ENCODE assay signal across 35 cellular contexts in the genomic region with DNA sequence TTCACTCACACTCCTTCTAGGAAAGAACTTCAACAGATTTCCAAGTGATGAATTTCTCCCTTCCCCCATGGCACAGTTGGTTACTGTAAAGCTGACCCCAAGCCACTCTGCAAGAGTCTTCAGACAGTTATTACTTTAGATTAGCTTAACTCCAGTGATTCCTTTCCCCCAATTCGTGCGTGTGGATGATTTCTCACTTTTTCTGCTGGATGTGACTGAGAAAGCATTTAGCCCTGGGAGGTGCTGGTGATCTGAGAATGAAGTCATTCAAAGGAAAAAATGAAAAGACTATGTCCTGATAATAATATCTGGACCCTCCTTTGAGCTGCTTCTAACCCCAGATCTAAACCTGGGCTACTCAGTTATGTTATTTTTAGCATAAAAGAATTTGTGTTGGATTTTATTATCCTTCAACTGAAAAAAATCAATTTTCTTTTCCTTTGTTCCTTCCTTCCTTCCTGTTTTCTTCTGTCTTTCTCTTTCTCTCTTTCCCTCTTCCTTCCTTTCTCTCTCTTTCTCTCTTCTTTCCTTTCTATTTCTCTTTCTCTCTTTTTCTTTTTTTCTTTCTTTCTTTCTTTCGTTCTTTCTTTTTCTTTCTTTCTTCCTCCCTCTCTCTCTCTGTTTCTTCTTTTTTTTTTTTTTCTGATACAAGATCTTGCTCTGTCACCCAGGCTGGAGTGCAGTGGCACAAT. TPM values are rescaled to one million over a fixed set of nuclear protein-coding genes. Genes with fewer than 3 reads are reported as not detected.
DNase-seq lines count a peak whose midpoint lies in the region; ATAC-seq, FAIRE-seq and TF ChIP-seq lines count a peak whose summit lies in the region.
"Had no signal": no experiment of that assay in that cellular context is flagged by ENCODE, and none has a peak within 500 bp of the region (broad histone marks: within the 10 kb centered on the region; RNA-seq: fewer than 3 reads in every experiment).

No MANE protein-coding gene starts in this region.

- intact Hi-C loops in K562 (cut with micrococcal nuclease): no loop called here
- intact Hi-C loops in head of caudate nucleus (cut with DNase I): no loop called here

- H3K36me3 ChIP-seq in BLaER1: no peaks in the 10 kb centered on the region
- no peaks in the 10 kb centered on the region for H3K36me3 ChIP-seq in HEK293 (ENCODE audit: control insufficient read depth in 2 of 2, insufficient read depth in 1 of 2, low read length in 2 of 2)
- no peaks in the 10 kb centered on the region for H3K36me3 ChIP-seq in K562 (ENCODE audit: control insufficient read depth, insufficient read depth, low read length)
- no peaks in the 10 kb centered on the region for H3K36me3 ChIP-seq in smooth muscle cell (ENCODE audit: low read depth)
- H3K36me3 ChIP-seq: brain microvascular endothelial cell, gastroesophageal sphincter, MG63, tibial nerve had no signal

- H3K4me3 ChIP-seq in BLaER1: no peak overlapping the region
- no peak overlapping the region for H3K4me3 ChIP-seq in HEK293 (ENCODE audit: low read depth, low read length)
- no peak overlapping the region for H3K4me3 ChIP-seq in K562
- no peak overlapping the region for H3K4me3 ChIP-seq in smooth muscle cell
- H3K4me3 ChIP-seq: gastroesophageal sphincter, lung, MG63, PC-9, psoas muscle, tibial nerve had no signal

- no peaks in the 10 kb centered on the region for H4K20me1 ChIP-seq in BLaER1
- H4K20me1 ChIP-seq in K562 (replicated peaks; ENCODE audit: control insufficient read depth, insufficient read depth, low read length): no peaks in the 10 kb centered on the region
- no peaks in the 10 kb centered on the region for H4K20me1 ChIP-seq in smooth muscle cell (ENCODE audit: low read depth)

- no peak overlapping the region for H3K27ac ChIP-seq in BLaER1
- H3K27ac ChIP-seq in HEK293 (ENCODE audit: extremely low read depth, low read depth, low read length): no peak overlapping the region
- H3K27ac ChIP-seq in K562 (ENCODE audit: extremely low read depth, low read depth, low read length): no peak overlapping the region
- peak overlapping the region; percentile 88 for H3K27ac ChIP-seq in smooth muscle cell (ENCODE audit: low read depth)
- H3K27ac ChIP-seq: brain microvascular endothelial cell, PC-9, psoas muscle, tibial nerve, VCaP had no signal

- peak overlapping the region; percentile 24; the same call in 1 of the 2 replicates for H3K4me2 ChIP-seq in BLaER1
- no peak overlapping the region for H3K4me2 ChIP-seq in K562 (ENCODE audit: insufficient read depth, low read length)
- peak overlapping the region; percentile 58 for H3K4me2 ChIP-seq in smooth muscle cell
- H3K4me2 ChIP-seq: PC-9 had no signal

- H3K79me2 ChIP-seq in K562 (ENCODE audit: control insufficient read depth, insufficient read depth, low read length) (no peaks in the 10 kb centered on the region), smooth muscle cell (ENCODE audit: low read depth) (no peaks in the 10 kb centered on the region)

- FAIRE-seq in K562 (lab: Jason Lieb, UNC): no peak
- FAIRE-seq: GM12892 had no signal

- no peak for TF ChIP-seq RAD21 in K562 (CRISPR knock-in tag; conservative IDR thresholded peaks at IDR 0.05 in 1 of 2, IDR thresholded peaks at IDR 0.05 in 1 of 2)

- 0% methylated on average over 2 of the region's 3 CpGs for WGBS in K562 (ENCODE audit: insufficient coverage, low coverage, missing lambda C conversion rate)
- WGBS in smooth muscle cell (ENCODE audit: low lambda C conversion rate): 50% methylated on average over 3 of the region's 3 CpGs

- TF ChIP-seq EP300 in K562 (IDR thresholded peaks at IDR 0.05; ENCODE audit: low read length): no peak

- no peaks in the 10 kb centered on the region for H3K9me1 ChIP-seq in K562 (ENCODE audit: control insufficient read depth, insufficient read depth, low read length)

- H3K4me1 ChIP-seq in BLaER1 (peaks cover 5% of the 10 kb centered on the region; the same call in 1 of the 2 replicates), HEK293 (ENCODE audit: control insufficient read depth, insufficient read depth, low read length) (no peaks in the 10 kb centered on the region), K562 (replicated peaks in 1 of 2; ENCODE audit: control insufficient read depth in 2 of 2, insufficient read depth in 2 of 2, low read length in 2 of 2) (no peaks in the 10 kb centered on the region), smooth muscle cell (ENCODE audit: low read depth) (peaks cover 12% of the 10 kb centered on the region)
- H3K4me1 ChIP-seq: psoas muscle, tibial nerve had no signal

- ATAC-seq in K562 (no peak), HG02981 (IDR thresholded peaks at IDR 0.05; ENCODE audit: unreplicated experiment) (no peak), HG03457 (IDR thresholded peaks at IDR 0.05; ENCODE audit: unreplicated experiment) (no peak)
- ATAC-seq: activated CD4-positive, alpha-beta T cell treated with anti-CD3 and anti-CD28 coated beads for 36 hours; activated CD8-positive, alpha-beta T cell treated with anti-CD3 and anti-CD28 coated beads for 36 hours; gastroesophageal sphincter; naive thymus-derived CD8-positive, alpha-beta T cell; psoas muscle; sciatic nerve had no signal

- POLR2A ChIA-PET in HEK293 (lab: Yijun Ruan, JAX): no interaction called here
- POLR2A ChIA-PET in K562 (lab: Yijun Ruan, JAX): interaction anchor here (0.6 kb wide), 1 partner anchor 21 kb away, joined by 3 read pairs; no protein-coding TSS in a partner anchor

- H3K9me3 ChIP-seq in BLaER1 (no peaks in the 10 kb centered on the region), HEK293 (ENCODE audit: control insufficient read depth, insufficient read depth, low read depth, low read length) (no peaks in the 10 kb centered on the region), K562 (replicated peaks; ENCODE audit: control insufficient read depth, insufficient read depth, low read depth, low read length) (no peaks in the 10 kb centered on the region), smooth muscle cell (replicated peaks; ENCODE audit: low read depth) (no peaks in the 10 kb centered on the region)
- H3K9me3 ChIP-seq: gastroesophageal sphincter, MG63, psoas muscle, tibial nerve had no signal

- H3F3A ChIP-seq in smooth muscle cell (ENCODE audit: low read depth): peaks cover 18% of the 10 kb centered on the region

- H3K9ac ChIP-seq in BLaER1 (no peak overlapping the region), K562 (ENCODE audit: insufficient read depth in 1 of 2, low read depth in 2 of 2, low read length in 2 of 2) (no peak overlapping the region), smooth muscle cell (ENCODE audit: low read depth) (peak overlapping the region; percentile 24)

- TF ChIP-seq CTCF in HEK293 (tag by site-specific recombination; IDR thresholded peaks at IDR 0.05) (no peak), K562 (IDR thresholded peaks at IDR 0.05 in 2 of 3, conservative IDR thresholded peaks at IDR 0.05 in 1 of 3; ENCODE audit: insufficient read depth in 2 of 3, low read depth in 1 of 3, low read length in 3 of 3) (no peak), smooth muscle cell (IDR thresholded peaks at IDR 0.05; ENCODE audit: borderline replicate concordance, insufficient read depth, poor library complexity, severe bottlenecking) (no peak)

- H3K27me3 ChIP-seq in BLaER1 (no peaks in the 10 kb centered on the region), K562 (ENCODE audit: control insufficient read depth in 2 of 2, insufficient read depth in 2 of 2, low read length in 2 of 2) (no peaks in the 10 kb centered on the region; a peak in 2 of 5 replicates), smooth muscle cell (ENCODE audit: low read depth) (no peaks in the 10 kb centered on the region)
- H3K27me3 ChIP-seq: brain microvascular endothelial cell, gastroesophageal sphincter, MG63, tibial nerve had no signal

- BruUV-seq in K562 (replicated peaks; lab: Mats Ljungman, UMichigan): no TSS peak

- no peak for DNase-seq in K562 (ENCODE audit: extremely low read depth in 1 of 4, low spot score in 3 of 4)
- no peak for DNase-seq in smooth muscle cell (lab: John Stamatoyannopoulos, UW; ENCODE audit: unreplicated experiment)
- no peak for DNase-seq in head of caudate nucleus
- DNase-seq: activated CD4-positive, alpha-beta T cell treated with anti-CD3 and anti-CD28 coated beads for 36 hours; activated CD8-positive, alpha-beta memory T cell treated with anti-CD3 and anti-CD28 coated beads, Interleukin-2, amount 50 U/mL, for 48 hours; activated CD8-positive, alpha-beta T cell treated with anti-CD3 and anti-CD28 coated beads for 36 hours; activated naive CD4-positive, alpha-beta T cell treated with anti-CD3 and anti-CD28 coated beads, Interleukin-2, amount 10 ng/mL, durations not matched to agents 7 days and 5 days; brain microvascular endothelial cell; CD4-positive, alpha-beta memory T cell; hippocampal formation; left cardiac atrium; naive thymus-derived CD8-positive, alpha-beta T cell; NCI-H1436 treated with DMSO at 0.1 percent for 48 hours; NCI-H2081 treated with DMSO at 0.1 percent for 48 hours; NCI-H226; NCI-H526 treated with DMSO at 0.1 percent for 48 hours; NK-92 treated with Interleukin-12 subunit alpha and Interleukin-12 subunit beta, amount 100 ng/mL, for 24 hours; nucleus accumbens; PC-9; psoas muscle; SIG-M5; stimulated activated CD4-positive, alpha-beta T cell treated with anti-CD3 and anti-CD28 coated beads, Interleukin-4, amount 100 ng/mL, for 24 hours; SW 1271; T-helper 9 cell had no signal

- CTCF ChIA-PET in HEK293 (lab: Yijun Ruan, JAX) (interaction anchor here (0.6 to 0.7 kb wide), 4 partner anchors 32 to 1146 kb away, joined by 3 to 5 read pairs (median 4); no protein-coding TSS in a partner anchor), K562 (lab: Yijun Ruan, JAX; ENCODE audit: low intra/inter-chr PET ratio) (no interaction called here)

- TF ChIP-seq POLR2A in K562 (conservative IDR thresholded peaks at IDR 0.05): no peak

- in situ Hi-C loops in K562 (cut with MboI): no loop called here

- no peak overlapping the region for H2AFZ ChIP-seq in K562 (ENCODE audit: low read depth, low read length)
- H2AFZ ChIP-seq in smooth muscle cell (ENCODE audit: low read depth): no peak overlapping the region
- H2AFZ ChIP-seq: PC-9 had no signal

RNA-seq across cellular contexts. Expression of a gene that starts 47.6 kb away (rescaled TPM):
- total RNA-seq in K562 (2011; cell fraction: chromatin; rRNA removed; ENCODE audit: low replicate concordance): 78.5 and 335 TPM in 2 replicates
- 46.4 and 56.5 TPM in 2 replicates for total RNA-seq in K562 (2011; cell fraction: nucleolus; rRNA removed)
- total RNA-seq in K562 (2011; cell fraction: nucleoplasm; rRNA removed): 94.4 and 121 TPM in 2 replicates
- 68.0 and 116 TPM in 2 replicates for total RNA-seq in K562 (2014; rRNA removed)
- total RNA-seq in K562 (2014; rRNA removed; fragmentation: Illumina TruSeq; extraction: Trizol): 106 and 131 TPM in 2 replicates
- total RNA-seq in K562 (2015; rRNA removed; fragmentation: Illumina TruSeq; extraction: Trizol): 118 and 119 TPM in 2 replicates
- 51.9 and 53.3 TPM in 2 replicates for total RNA-seq in K562 (2021)
- polyA plus RNA-seq in K562 (2011; rRNA removed): 49.3 and 51.3 TPM in 2 replicates
- polyA plus RNA-seq in K562 (2011; cell fraction: cytosol; rRNA removed): 11.0 and 12.7 TPM in 2 replicates
- polyA plus RNA-seq in K562 (2011; cell fraction: nucleus; rRNA removed): 52.5 and 67.8 TPM in 2 replicates
- 29.0 and 33.0 TPM in 2 replicates for polyA plus RNA-seq in K562 (2012)
- polyA plus RNA-seq in K562 (2014; fragmentation: Illumina TruSeq; extraction: Trizol): 83.8 and 109 TPM in 2 replicates
- 10 to 100 TPM; 26.4 to 42.3 TPM for polyA plus RNA-seq in K562 (2014; fragmentation: Nextera tagmentation; extraction: Ambion mirVana)
- 37.0 and 44.1 TPM in 2 replicates for polyA plus RNA-seq in K562 (2014; rRNA removed)
- polyA minus RNA-seq in K562 (2011; rRNA and poly(A)+ RNA removed): 232 and 234 TPM in 2 replicates
- 52.6 and 79.4 TPM in 2 replicates for polyA minus RNA-seq in K562 (2011; cell fraction: cytosol; rRNA and poly(A)+ RNA removed)
- 96.9 and 176 TPM in 2 replicates for polyA minus RNA-seq in K562 (2011; cell fraction: nucleus; rRNA and poly(A)+ RNA removed)
- 98.7 and 120 TPM in 2 replicates for total RNA-seq in smooth muscle cell
- polyA plus RNA-seq in smooth muscle cell: 102 and 105 TPM in 2 replicates
